23 cellular contexts compared by ENCODE assay signal in genomic region chr17:29215717-29216116, GRCh38. TPM values are rescaled to one million over a fixed set of nuclear protein-coding genes. Genes with fewer than 3 reads are reported as not detected.
A peak's percentile ranks its signal among the peaks of the same experiment; 100 is the strongest.
DNase-seq lines count a peak whose midpoint lies in the region; ATAC-seq and TF ChIP-seq lines count a peak whose summit lies in the region.
"Had no signal": no experiment of that assay in that cellular context is flagged by ENCODE, and none has a peak within 500 bp of the region (broad histone marks: within the 10 kb centered on the region; RNA-seq: fewer than 3 reads in every experiment).

No MANE protein-coding gene starts in this region.

- DNase-seq in NK-92 treated with Interleukin-12 subunit alpha and Interleukin-12 subunit beta, amount 100 ng/mL, for 24 hours (lab: John Stamatoyannopoulos, UW), result peak; percentile 24
- DNase-seq in NK-92 (lab: John Stamatoyannopoulos, UW; ENCODE audit: unreplicated experiment), result no peak
- peak; percentile 34 for DNase-seq in astrocyte of the cerebellum (ENCODE audit: low read depth)
- DNase-seq in fibroblast of the aortic adventitia (ENCODE audit: low read depth), result peak; percentile 58
- no peak for DNase-seq in thoracic aorta (ENCODE audit: low spot score)
- DNase-seq in SJCRH30, result no peak
- DNase-seq in NCI-H69 (lab: John Stamatoyannopoulos, UW), result no peak
- DNase-seq in amygdala (lab: John Stamatoyannopoulos, UW), result no peak
- DNase-seq: activated CD4-positive, CD25-positive, alpha-beta regulatory T cell treated with anti-CD3 and anti-CD28 coated beads, Interleukin-2, amount 50 U/mL, for 72 hours; anterior cingulate cortex; C1 segment of cervical spinal cord; islet precursor cell; NCI-H187; NCI-H446; stimulated activated naive CD4-positive, alpha-beta T cell had no signal

- no peak overlapping the region for H3K4me3 ChIP-seq in astrocyte of the cerebellum (ENCODE audit: low read depth, low read length)
- H3K4me3 ChIP-seq in fibroblast of the aortic adventitia (ENCODE audit: low read depth, low read length), result no peak overlapping the region
- H3K4me3 ChIP-seq in thoracic aorta, result no peak overlapping the region
- no peak overlapping the region for H3K4me3 ChIP-seq in SJCRH30
- H3K4me3 ChIP-seq: A549, coronary artery, right atrium auricular region had no signal

- in situ Hi-C loops in astrocyte of the cerebellum (cut with HindIII; ENCODE audit: low sequenced_read_pairs), result no loop called here

- peaks cover 0 to 18% of the 10 kb centered on the region in 2 donors for H3K4me1 ChIP-seq in thoracic aorta (ENCODE audit: control insufficient read depth in 1 of 2, low read depth in 2 of 2)
- H3K4me1 ChIP-seq in SJCRH30, result peaks cover 14% of the 10 kb centered on the region

- H3K27me3 ChIP-seq in thoracic aorta (replicated peaks; ENCODE audit: insufficient read depth), result no peaks in the 10 kb centered on the region
- no peaks in the 10 kb centered on the region for H3K27me3 ChIP-seq in SJCRH30
- H3K27me3 ChIP-seq: right atrium auricular region had no signal

- ATAC-seq in thoracic aorta (ENCODE audit: insufficient number of reproducible peaks, low FRiP score, low read depth), result peak; percentile 17
- ATAC-seq: A549 had no signal

- H3K27ac ChIP-seq in thoracic aorta (no peak overlapping the region), SJCRH30 (no peak overlapping the region)
- H3K27ac ChIP-seq: A549, coronary artery had no signal

- no peaks in the 10 kb centered on the region for H3K9me3 ChIP-seq in thoracic aorta
- no peaks in the 10 kb centered on the region for H3K9me3 ChIP-seq in SJCRH30 (replicated peaks)
- H3K9me3 ChIP-seq: A549, right atrium auricular region had no signal

- H3K36me3 ChIP-seq in thoracic aorta, result no peaks in the 10 kb centered on the region
- H3K36me3 ChIP-seq in SJCRH30, result no peaks in the 10 kb centered on the region
- H3K36me3 ChIP-seq: right atrium auricular region had no signal

- TF ChIP-seq CTCF in astrocyte of the cerebellum (IDR thresholded peaks at IDR 0.05; ENCODE audit: low read depth, low read length, missing control alignments) (no peak), fibroblast of the aortic adventitia (IDR thresholded peaks at IDR 0.05; ENCODE audit: insufficient read depth, low read length) (no peak), thoracic aorta (IDR thresholded peaks at IDR 0.05) (no peak)

RNA-seq across cellular contexts. Expression of gene CRYBA1, which starts 30.9 kb away (rescaled TPM):
- total RNA-seq in fibroblast of the aortic adventitia (ENCODE audit: low replicate concordance) (not detected in 2 replicates), thoracic aorta (not detected)
- not detected in 2 replicates for total RNA-seq in SJCRH30 (2014; rRNA removed; shearing (Covaris generic))
- total RNA-seq: activated T-helper 2 cell treated with anti-CD3 and anti-CD28 coated beads, Interferon-gamma antibody, Interleukin-2, Interleukin-4, amounts not matched to agents 10 μg/mL and 5 μg/mL and 100 μg/mL, durations not matched to agents 14 hours and 24 hours and 36 hours; endothelial cell of umbilical vein; LHCN-M2; mesothelial cell of epicardium; right atrium auricular region; ureter had no signal

RNA-seq across cellular contexts. Expression of gene MYO18A, which starts 35.5 kb away (rescaled TPM):
- total RNA-seq in fibroblast of the aortic adventitia (ENCODE audit: low replicate concordance) (78.3 and 82.8 TPM in 2 replicates), thoracic aorta (100 to 1,000 TPM; 106 to 332 TPM)
- 86.9 and 91.9 TPM in 2 replicates for total RNA-seq in SJCRH30 (2014; rRNA removed; shearing (Covaris generic))

Comparison
In these comparisons a context has a peak if more than half of its experiments do, and no peak if none do; other contexts are left out.
1. DNase-seq: peak in NK-92 treated with Interleukin-12 subunit alpha and Interleukin-12 subunit beta, amount 100 ng/mL, for 24 hours (single experiment), astrocyte of the cerebellum (single experiment) and fibroblast of the aortic adventitia (single experiment); none in NK-92 (single experiment), thoracic aorta (single experiment), SJCRH30 (0 of 2), NCI-H69 (single experiment) and amygdala (0 of 56).